In the genomic region with DNA sequence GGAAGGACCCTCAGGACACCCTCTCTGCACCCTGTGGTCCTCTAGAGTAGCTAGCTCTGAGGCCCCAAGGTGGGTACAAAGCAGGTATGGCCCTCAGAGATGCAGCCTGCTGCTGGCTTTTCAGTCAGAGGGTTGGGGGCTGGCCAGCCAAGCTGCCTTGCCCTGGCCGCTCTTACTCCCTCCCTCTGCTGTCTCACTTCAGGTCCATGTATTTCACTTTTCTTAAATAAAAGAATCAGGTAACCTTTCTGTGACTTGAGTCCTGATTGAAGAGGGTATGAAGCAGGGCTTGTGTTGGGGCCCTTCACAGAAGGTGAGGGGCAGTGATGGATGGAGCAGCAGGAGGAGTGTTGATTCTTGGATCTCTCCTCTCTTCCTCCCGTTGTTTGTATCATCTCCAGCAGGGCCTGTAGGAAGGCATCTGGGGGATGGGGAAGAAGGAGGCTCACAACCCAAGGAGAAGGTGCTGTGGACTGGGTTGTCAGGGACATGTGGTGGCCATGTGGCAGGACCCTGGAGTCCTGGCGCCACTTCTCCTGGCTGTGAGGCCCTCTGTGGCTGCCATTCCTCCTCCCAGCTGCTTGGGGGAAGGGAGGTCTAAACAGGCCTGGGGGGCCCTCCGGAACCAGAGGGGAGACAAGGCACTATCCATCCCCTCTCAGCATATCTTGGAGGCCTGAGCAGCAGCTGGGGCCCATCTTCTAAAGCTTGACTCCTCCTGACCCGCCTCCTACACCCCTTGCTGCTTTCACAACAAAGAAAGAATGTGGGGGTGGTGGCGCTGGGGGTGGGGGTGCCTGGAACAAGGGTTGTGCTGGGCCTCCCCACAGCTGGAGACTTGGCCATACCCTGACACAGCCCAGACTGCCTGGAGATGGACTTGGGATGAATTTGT, we compare ENCODE assay signal across 7 cellular contexts. TPM values are rescaled to one million over a fixed set of nuclear protein-coding genes. Genes with fewer than 3 reads are reported as not detected.
A peak's percentile ranks its signal among the peaks of the same experiment; 100 is the strongest.
DNase-seq lines count a peak whose midpoint lies in the region; ATAC-seq and TF ChIP-seq lines count a peak whose summit lies in the region.
"Had no signal": no experiment of that assay in that cellular context is flagged by ENCODE, and none has a peak within 500 bp of the region (broad histone marks: within the 10 kb centered on the region; RNA-seq: fewer than 3 reads in every experiment).

No MANE protein-coding gene starts in this region.

- CTCF ChIA-PET in AG04450 (lab: Charles Lee) = interaction anchor here (1.3 to 2.7 kb wide), 2 partner anchors 55 to 68 kb away, joined by 3 to 15 read pairs; no protein-coding TSS in a partner anchor

- peaks cover 11% of the 10 kb centered on the region for H3K4me1 ChIP-seq in RWPE2 (ENCODE audit: insufficient read depth, poor library complexity, severe bottlenecking)

- H3K36me3 ChIP-seq in RWPE2 (ENCODE audit: low read depth) = no peaks in the 10 kb centered on the region

- POLR2A ChIA-PET in AG04450 (lab: Yijun Ruan, JAX) = interaction anchor here (0.5 to 3.2 kb wide), 12 partner anchors 15 to 97 kb away, joined by 3 to 21 read pairs (median 6); a partner anchor contains a TSS

- ATAC-seq in RWPE2 (ENCODE audit: low read depth) (no peak), left colon (peak; percentile 17), HG02840 (IDR thresholded peaks at IDR 0.05; ENCODE audit: low FRiP score, unreplicated experiment) (no peak)

- intact Hi-C loops in left colon (cut with DNase I, micrococcal nuclease) = loop anchor here in 1 of 2 donors (10.0 kb wide), 1 partner anchor 50 kb away; no protein-coding TSS in a partner anchor

- TF ChIP-seq CTCF in AG04450 (IDR thresholded peaks at IDR 0.05; ENCODE audit: low read depth, low read length) (no peak; the same call in 1 of the 2 replicates), RWPE2 (IDR thresholded peaks at IDR 0.05; ENCODE audit: poor library complexity, severe bottlenecking) (no peak)

- H3K4me3 ChIP-seq in AG04450 (ENCODE audit: low read depth, low read length) (peak overlapping the region; percentile 87), RWPE2 (ENCODE audit: severe bottlenecking) (no peak overlapping the region)

- H3K27ac ChIP-seq in AG04450 (ENCODE audit: low read depth, low read length) (peak overlapping the region; percentile 96), RWPE2 (ENCODE audit: poor library complexity, severe bottlenecking) (peak overlapping the region; percentile 57)

- peak; percentile 84 for DNase-seq in AG04450 (ENCODE audit: low read depth, low spot score)
- no peak for DNase-seq in RWPE2 (ENCODE audit: low spot score)
- no peak for DNase-seq in left colon
- no peak for DNase-seq in SHP77 treated with DMSO at 0.1 percent for 48 hours (lab: John Stamatoyannopoulos, UW)
- DNase-seq in NCI-H1417 treated with DMSO at 0.1 percent for 48 hours (lab: John Stamatoyannopoulos, UW) = no peak
- DNase-seq: cortex of kidney had no signal

- H3K27me3 ChIP-seq in AG04450 (ENCODE audit: control insufficient read depth, insufficient read depth, low read length) = no peaks in the 10 kb centered on the region
- H3K27me3 ChIP-seq in RWPE2 (ENCODE audit: insufficient read depth, poor library complexity, severe bottlenecking) = no peaks in the 10 kb centered on the region

- H3K9me3 ChIP-seq in AG04450 (ENCODE audit: control insufficient read depth, insufficient read depth, low read length) (peaks cover 3% of the 10 kb centered on the region; the same call in 1 of the 2 replicates), RWPE2 (ENCODE audit: severe bottlenecking) (no peaks in the 10 kb centered on the region)

RNA-seq across cellular contexts. Expression of a gene that starts 1.0 kb away (rescaled TPM):
- polyA plus RNA-seq in AG04450 (2011; rRNA removed) = 146 and 179 TPM in 2 replicates
- polyA minus RNA-seq in AG04450 (2011; rRNA and poly(A)+ RNA removed) = 230 and 312 TPM in 2 replicates
- total RNA-seq in left colon = 1 to 10 TPM; 8.0 to 9.7 TPM

RNA-seq across cellular contexts. Expression of a gene that starts 15.7 kb away (rescaled TPM):
- polyA plus RNA-seq in AG04450 (2011; rRNA removed) = 9.1 and 10.2 TPM in 2 replicates
- 10.4 and 14.7 TPM in 2 replicates for polyA minus RNA-seq in AG04450 (2011; rRNA and poly(A)+ RNA removed)
- total RNA-seq in left colon = 100 to 1,000 TPM; 109 to 122 TPM

RNA-seq across cellular contexts. Expression of a gene that starts 15.9 kb away (rescaled TPM):
- 19.3 and 19.4 TPM in 2 replicates for polyA plus RNA-seq in AG04450 (2011; rRNA removed)
- 19.3 and 23.8 TPM in 2 replicates for polyA minus RNA-seq in AG04450 (2011; rRNA and poly(A)+ RNA removed)
- 10 to 100 TPM; 62.5 to 75.0 TPM for total RNA-seq in left colon

RNA-seq across cellular contexts. Expression of a gene that starts 21.4 kb away (rescaled TPM):
- polyA plus RNA-seq in AG04450 (2011; rRNA removed) = 37.5 and 44.8 TPM in 2 replicates
- polyA minus RNA-seq in AG04450 (2011; rRNA and poly(A)+ RNA removed) = 71.2 and 104 TPM in 2 replicates
- 10 to 100 TPM; 14.9 to 15.3 TPM for total RNA-seq in left colon

RNA-seq across cellular contexts. Expression of a gene that starts 53.7 kb away (rescaled TPM):
- polyA plus RNA-seq in AG04450 (2011; rRNA removed) = 50.3 and 54.0 TPM in 2 replicates
- 43.2 and 43.7 TPM in 2 replicates for polyA minus RNA-seq in AG04450 (2011; rRNA and poly(A)+ RNA removed)
- 10 to 100 TPM; 33.6 to 45.8 TPM for total RNA-seq in left colon
